In the genomic region with DNA sequence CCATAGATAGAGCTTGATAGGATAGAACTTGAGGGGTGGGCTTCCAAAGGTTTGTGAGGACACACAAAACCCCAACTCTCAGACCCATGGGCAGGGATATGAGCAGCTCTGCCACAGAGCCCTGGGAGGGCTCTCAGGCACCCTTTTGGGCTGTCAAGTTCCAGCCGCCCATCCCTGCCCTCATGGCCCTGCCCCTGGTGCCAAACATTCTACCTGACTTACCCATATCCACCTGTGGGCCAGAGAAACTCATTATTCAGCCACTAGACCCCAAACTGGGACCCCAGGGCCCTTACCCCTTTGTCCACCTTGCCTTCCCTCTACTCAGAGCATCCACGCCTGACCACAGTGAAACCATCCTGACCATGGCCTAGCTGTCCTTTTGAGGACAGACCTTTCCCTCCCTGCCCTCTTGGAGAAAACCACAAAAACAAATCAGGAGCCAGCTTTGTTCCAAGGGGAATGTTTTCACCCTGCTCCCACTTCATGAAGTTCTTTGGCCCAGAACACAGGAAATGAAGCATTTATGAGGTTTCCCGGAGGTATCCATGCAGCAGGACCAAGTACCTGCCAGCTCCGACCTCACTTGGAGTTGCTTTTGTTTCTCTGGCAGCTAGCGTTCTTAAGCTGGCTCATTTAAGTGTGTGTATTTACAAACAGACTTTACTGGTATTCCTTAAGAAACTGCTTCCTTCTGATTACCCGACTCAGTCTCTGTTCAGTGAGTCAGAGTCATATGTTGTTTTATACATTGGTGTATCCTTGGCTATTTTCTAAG, we compare ENCODE assay signal across 11 cellular contexts. TPM values are rescaled to one million over a fixed set of nuclear protein-coding genes. Genes with fewer than 3 reads are reported as not detected.
DNase-seq lines count a peak whose midpoint lies in the region; ATAC-seq and TF ChIP-seq lines count a peak whose summit lies in the region.
"Had no signal": no experiment of that assay in that cellular context is flagged by ENCODE, and none has a peak within 500 bp of the region (broad histone marks: within the 10 kb centered on the region; RNA-seq: fewer than 3 reads in every experiment).

No MANE protein-coding gene starts in this region.

- TF ChIP-seq CTCF in Panc1 (IDR thresholded peaks at IDR 0.05), result no peak
- TF ChIP-seq CTCF in esophagus squamous epithelium (IDR thresholded peaks at IDR 0.05), result no peak
- TF ChIP-seq CTCF in mucosa of descending colon (IDR thresholded peaks at IDR 0.05), result no peak
- no peak for TF ChIP-seq CTCF in CD8-positive, alpha-beta T cell (IDR thresholded peaks at IDR 0.05)

- no TSS peak for BruUV-seq in Panc1 (replicated peaks; lab: Mats Ljungman, UMichigan)

- H3K9me3 ChIP-seq in Panc1 (ENCODE audit: control insufficient read depth, insufficient read depth, low read depth, low read length), result no peaks in the 10 kb centered on the region
- no peaks in the 10 kb centered on the region for H3K9me3 ChIP-seq in esophagus squamous epithelium
- H3K9me3 ChIP-seq in mucosa of descending colon, result no peaks in the 10 kb centered on the region
- H3K9me3 ChIP-seq in CD8-positive, alpha-beta T cell (ENCODE audit: low read length), result no peaks in the 10 kb centered on the region

- H3K4me1 ChIP-seq in Panc1 (ENCODE audit: control insufficient read depth, insufficient read depth, low read length) (no peaks in the 10 kb centered on the region), esophagus squamous epithelium (peaks cover 9 to 23% (median 19%) of the 10 kb centered on the region in 3 donors), mucosa of descending colon (ENCODE audit: low read depth) (no peaks in the 10 kb centered on the region), urinary bladder (ENCODE audit: insufficient read depth) (no peaks in the 10 kb centered on the region)
- no peaks in the 10 kb centered on the region for H3K4me1 ChIP-seq in CD8-positive, alpha-beta T cell (ENCODE audit: insufficient read depth, low read length)

- in situ Hi-C loops in Panc1 (cut with HindIII; ENCODE audit: low pct_unique_long_range_greater_than_20kb, low sequenced_read_pairs), result no loop called here

- H3K27me3 ChIP-seq in Panc1 (ENCODE audit: control insufficient read depth, insufficient read depth, low read length) (no peaks in the 10 kb centered on the region), esophagus squamous epithelium (no peaks in the 10 kb centered on the region)
- no peaks in the 10 kb centered on the region for H3K27me3 ChIP-seq in CD8-positive, alpha-beta T cell (ENCODE audit: insufficient read depth, low read length)

- no peak for DNase-seq in Panc1 (ENCODE audit: low read depth, low spot score)
- DNase-seq in esophagus squamous epithelium (lab: John Stamatoyannopoulos, UW), result no peak
- DNase-seq in mucosa of descending colon, result no peak
- DNase-seq in NCI-H510A treated with DMSO at 0.1 percent for 48 hours (lab: John Stamatoyannopoulos, UW), result no peak
- DNase-seq in CD8-positive, alpha-beta T cell, result no peak
- DNase-seq in RKO (ENCODE audit: low spot score), result no peak
- DNase-seq in NCI-H1417 treated with DMSO at 0.1 percent for 48 hours (lab: John Stamatoyannopoulos, UW), result no peak
- DNase-seq: activated CD4-positive, CD25-positive, alpha-beta regulatory T cell; activated naive CD4-positive, alpha-beta T cell treated with anti-CD3 and anti-CD28 coated beads, Interleukin-2, amount 10 ng/mL, durations not matched to agents 7 days and 5 days; MV-4-11 had no signal

- peaks cover 8% of the 10 kb centered on the region for H3K9me3 Mint-ChIP-seq in CD8-positive, alpha-beta T cell

- H3K27me3 Mint-ChIP-seq in CD8-positive, alpha-beta T cell (ENCODE audit: low read depth), result no peaks in the 10 kb centered on the region

- ATAC-seq in Panc1 (no peak), mucosa of descending colon (peak; percentile 51)
- no peak for ATAC-seq in CD8-positive, alpha-beta T cell

- no peaks in the 10 kb centered on the region for H3K36me3 Mint-ChIP-seq in CD8-positive, alpha-beta T cell
- H3K36me3 Mint-ChIP-seq: activated naive CD4-positive, alpha-beta T cell treated with anti-CD3 and anti-CD28 coated beads, Interleukin-2, amount 10 ng/mL, durations not matched to agents 7 days and 5 days had no signal

- CTCF ChIA-PET in Panc1 (lab: Charles Lee), result no interaction called here
- CTCF ChIA-PET in CD8-positive, alpha-beta T cell (lab: Charles Lee), result interaction anchor here (0.7 kb wide), 1 partner anchor 1076 kb away, joined by 3 read pairs; no protein-coding TSS in a partner anchor

- H3K27ac Mint-ChIP-seq in CD8-positive, alpha-beta T cell, result no peak overlapping the region
- H3K27ac Mint-ChIP-seq: activated naive CD4-positive, alpha-beta T cell treated with anti-CD3 and anti-CD28 coated beads, Interleukin-2, amount 10 ng/mL, durations not matched to agents 7 days and 5 days had no signal

- H3K36me3 ChIP-seq in Panc1 (ENCODE audit: control insufficient read depth, insufficient read depth, low read length) (no peaks in the 10 kb centered on the region), esophagus squamous epithelium (no peaks in the 10 kb centered on the region), mucosa of descending colon (ENCODE audit: low read depth) (no peaks in the 10 kb centered on the region), urinary bladder (ENCODE audit: insufficient read depth) (no peaks in the 10 kb centered on the region)
- no peaks in the 10 kb centered on the region for H3K36me3 ChIP-seq in CD8-positive, alpha-beta T cell (ENCODE audit: insufficient read depth, low read length)

- POLR2A ChIA-PET in Panc1 (lab: Charles Lee), result interaction anchor here (0.6 kb wide), 1 partner anchor 22 kb away, joined by 4 read pairs; no protein-coding TSS in a partner anchor
- POLR2A ChIA-PET in CD8-positive, alpha-beta T cell (lab: Charles Lee), result no interaction called here

- H3K4me3 ChIP-seq in Panc1 (ENCODE audit: low read depth in 2 of 2, low read length in 2 of 2), result no peak overlapping the region
- no peak overlapping the region for H3K4me3 ChIP-seq in esophagus squamous epithelium
- H3K4me3 ChIP-seq in mucosa of descending colon, result no peak overlapping the region
- no peak overlapping the region for H3K4me3 ChIP-seq in urinary bladder (ENCODE audit: low read depth, low read length)
- no peak overlapping the region for H3K4me3 ChIP-seq in CD8-positive, alpha-beta T cell (ENCODE audit: low read depth, low read length)

- intact Hi-C loops in Panc1 (cut with micrococcal nuclease; ENCODE audit: unreplicated experiment), result no loop called here
- intact Hi-C loops in esophagus squamous epithelium (cut with DNase I), result no loop called here
- intact Hi-C loops in mucosa of descending colon (cut with DNase I, micrococcal nuclease), result no loop called here
- intact Hi-C loops in CD8-positive, alpha-beta T cell (cut with DNase I, micrococcal nuclease), result no loop called here

- H3K4me1 Mint-ChIP-seq in CD8-positive, alpha-beta T cell (ENCODE audit: low read depth), result no peaks in the 10 kb centered on the region
- H3K4me1 Mint-ChIP-seq: activated naive CD4-positive, alpha-beta T cell treated with anti-CD3 and anti-CD28 coated beads, Interleukin-2, amount 10 ng/mL, durations not matched to agents 7 days and 5 days had no signal

- no peak overlapping the region for H3K4me3 Mint-ChIP-seq in CD8-positive, alpha-beta T cell
- H3K4me3 Mint-ChIP-seq: activated naive CD4-positive, alpha-beta T cell treated with anti-CD3 and anti-CD28 coated beads, Interleukin-2, amount 10 ng/mL, durations not matched to agents 7 days and 5 days had no signal

- peak overlapping the region; percentile 42; the same call in 1 of the 2 replicates for H3K27ac ChIP-seq in Panc1 (ENCODE audit: low read length)
- H3K27ac ChIP-seq in esophagus squamous epithelium, result peak overlapping the region; percentile 36 to 89 (median 71)
- H3K27ac ChIP-seq in urinary bladder (ENCODE audit: low read depth), result peak overlapping the region; percentile 32
- H3K27ac ChIP-seq in CD8-positive, alpha-beta T cell (ENCODE audit: low read depth, low read length), result no peak overlapping the region

- WGBS in esophagus squamous epithelium, 2 donors, result 27 to 46% methylated on average over 6 of the region's 6 CpGs
- WGBS in urinary bladder, result 55% methylated on average over 6 of the region's 6 CpGs

- no peak for TF ChIP-seq POLR2A in esophagus squamous epithelium (IDR thresholded peaks at IDR 0.05)

RNA-seq across cellular contexts. Expression of a gene that starts 34.2 kb away (rescaled TPM):
- total RNA-seq in Panc1 (2021; ENCODE audit: unreplicated experiment) (0.10 TPM), esophagus squamous epithelium (100 to 1,000 TPM in 1 of 4 donors, 10 to 100 TPM in 1, 1 to 10 TPM in 2; 4.6 to 117 (median 35.6) TPM), mucosa of descending colon (10 to 100 TPM in 2 of 3 donors, 1 to 10 TPM in 1; 5.5 to 47.0 (median 12.5) TPM), urinary bladder (6.0 TPM)
- polyA plus RNA-seq in Panc1 (2012; ENCODE audit: insufficient read length), result not detected
- 121 TPM for polyA plus RNA-seq in urinary bladder
- total RNA-seq in CD8-positive, alpha-beta T cell, result not detected
